ENCODE assay signal across 18 cellular contexts in genomic region chr5:66285343-66285942, GRCh38.
"Had no signal": no experiment of that assay in that cellular context is flagged by ENCODE, and none has a peak within 500 bp of the region (broad histone marks: within the 10 kb centered on the region; RNA-seq: fewer than 3 reads in every experiment).

No MANE protein-coding gene starts in this region.

- H3K27ac ChIP-seq: adrenal gland, dorsolateral prefrontal cortex, gastrocnemius medialis, heart right ventricle, lower lobe of right lung, ovary, sigmoid colon, transverse colon had no signal

- H3K4me1 ChIP-seq: adrenal gland, gastrocnemius medialis, lower lobe of right lung, sigmoid colon, transverse colon had no signal

- H3K36me3 ChIP-seq: adrenal gland, gastrocnemius medialis, heart right ventricle, lower lobe of right lung, ovary, sigmoid colon, transverse colon had no signal

- H3K27me3 ChIP-seq: adrenal gland, dorsolateral prefrontal cortex, gastrocnemius medialis, heart right ventricle, ovary, sigmoid colon, transverse colon had no signal

- H3K4me1 Mint-ChIP-seq: activated B cell treated with CpG ODN at 0.5 μM for 24 hours; activated CD4-positive, alpha-beta memory T cell treated with anti-CD3 and anti-CD28 coated beads, Interleukin-2, amount 10 ng/mL, durations not matched to agents 7 days and 5 days; activated naive CD4-positive, alpha-beta T cell treated with anti-CD3 and anti-CD28 coated beads, Interleukin-2, amount 10 ng/mL, durations not matched to agents 7 days and 5 days had no signal

- H3K27ac Mint-ChIP-seq: activated B cell treated with CpG ODN at 0.5 μM for 24 hours; activated CD4-positive, alpha-beta memory T cell treated with anti-CD3 and anti-CD28 coated beads, Interleukin-2, amount 10 ng/mL, durations not matched to agents 7 days and 5 days; activated naive CD4-positive, alpha-beta T cell treated with anti-CD3 and anti-CD28 coated beads, Interleukin-2, amount 10 ng/mL, durations not matched to agents 7 days and 5 days; activated T-helper 2 cell treated with anti-CD3 and anti-CD28 coated beads, Interferon-gamma antibody, Interleukin-2, Interleukin-4, amounts not matched to agents 10 μg/mL and 5 μg/mL and 100 μg/mL, durations not matched to agents 14 hours and 24 hours and 36 hours; endodermal cell; T-helper 2 cell treated with Interferon-gamma antibody and Interleukin-4, amounts not matched to agents 5 μg/mL and 100 μg/mL, for 36 hours had no signal

- H3K4me3 Mint-ChIP-seq: activated B cell treated with CpG ODN at 0.5 μM for 24 hours; activated CD4-positive, alpha-beta memory T cell treated with anti-CD3 and anti-CD28 coated beads, Interleukin-2, amount 10 ng/mL, durations not matched to agents 7 days and 5 days; activated naive CD4-positive, alpha-beta T cell treated with anti-CD3 and anti-CD28 coated beads, Interleukin-2, amount 10 ng/mL, durations not matched to agents 7 days and 5 days; endodermal cell; neural crest cell; T-helper 2 cell treated with Interferon-gamma antibody and Interleukin-4, amounts not matched to agents 5 μg/mL and 100 μg/mL, for 36 hours had no signal

- H3K9me3 Mint-ChIP-seq: activated CD4-positive, alpha-beta memory T cell treated with anti-CD3 and anti-CD28 coated beads, Interleukin-2, amount 10 ng/mL, durations not matched to agents 7 days and 5 days; activated naive CD4-positive, alpha-beta T cell treated with anti-CD3 and anti-CD28 coated beads, Interleukin-2, amount 10 ng/mL, durations not matched to agents 7 days and 5 days; activated T-helper 2 cell treated with anti-CD3 and anti-CD28 coated beads, Interferon-gamma antibody, Interleukin-2, Interleukin-4, amounts not matched to agents 10 μg/mL and 5 μg/mL and 100 μg/mL, durations not matched to agents 14 hours and 24 hours and 36 hours; endodermal cell; T-helper 2 cell treated with Interferon-gamma antibody and Interleukin-4, amounts not matched to agents 5 μg/mL and 100 μg/mL, for 36 hours had no signal

- DNase-seq: activated B cell treated with CpG ODN at 0.5 μM for 24 hours; activated CD4-positive, alpha-beta memory T cell treated with anti-CD3 and anti-CD28 coated beads, Interleukin-2, amount 10 ng/mL, durations not matched to agents 7 days and 5 days; activated naive CD4-positive, alpha-beta T cell treated with anti-CD3 and anti-CD28 coated beads, Interleukin-2, amount 10 ng/mL, durations not matched to agents 7 days and 5 days; adrenal gland; dorsolateral prefrontal cortex; endodermal cell; gastrocnemius medialis; heart right ventricle; lower lobe of right lung; ovary; sigmoid colon; stimulated activated CD4-positive, alpha-beta T cell treated with anti-CD3 and anti-CD28 coated beads, Interleukin-2, amount 100 ng/mL, for 24 hours; stimulated activated naive CD4-positive, alpha-beta T cell; SW 1271; transverse colon had no signal

- H3K9me3 ChIP-seq: adrenal gland, gastrocnemius medialis, lower lobe of right lung, ovary, sigmoid colon, transverse colon had no signal

- H3K4me3 ChIP-seq: adrenal gland, dorsolateral prefrontal cortex, gastrocnemius medialis, heart right ventricle, lower lobe of right lung, ovary, sigmoid colon, transverse colon had no signal

- H3K36me3 Mint-ChIP-seq: activated naive CD4-positive, alpha-beta T cell treated with anti-CD3 and anti-CD28 coated beads, Interleukin-2, amount 10 ng/mL, durations not matched to agents 7 days and 5 days had no signal

- ATAC-seq: gastrocnemius medialis, lower lobe of right lung had no signal
